ENCODE assay signal across 12 cellular contexts in the genomic region with DNA sequence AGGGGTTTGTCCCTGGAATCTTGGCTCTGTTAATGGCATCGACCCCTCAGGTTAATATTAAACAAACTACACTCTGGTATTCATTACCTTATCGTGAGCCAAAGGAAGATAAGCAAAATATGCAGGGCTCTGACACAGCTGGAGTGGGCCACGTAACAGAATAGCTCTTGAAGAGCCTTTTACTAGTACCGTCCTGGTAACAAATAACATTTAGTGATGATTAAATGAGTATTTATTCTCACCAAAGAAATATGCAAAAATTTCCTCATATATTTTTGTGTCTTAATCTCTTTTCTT. TPM values are rescaled to one million over a fixed set of nuclear protein-coding genes. Genes with fewer than 3 reads are reported as not detected.
A peak's percentile ranks its signal among the peaks of the same experiment; 100 is the strongest.
DNase-seq lines count a peak whose midpoint lies in the region; ATAC-seq and TF ChIP-seq lines count a peak whose summit lies in the region.
"Had no signal": no experiment of that assay in that cellular context is flagged by ENCODE, and none has a peak within 500 bp of the region (broad histone marks: within the 10 kb centered on the region; RNA-seq: fewer than 3 reads in every experiment).

No MANE protein-coding gene starts in this region.

- intact Hi-C loops in PC-9 (cut with micrococcal nuclease; ENCODE audit: unreplicated experiment) (loop anchor here (2.0 to 5.0 kb wide), 4 partner anchors 48 to 113 kb away; partner anchors contain the start of gene STX11), psoas muscle (cut with DNase I) (no loop called here)

- no TSS peak for BruUV-seq in PC-9 (replicated peaks; lab: Mats Ljungman, UMichigan)

- CTCF ChIA-PET in PC-9 (lab: Charles Lee): no interaction called here

- H3K27ac ChIP-seq in PC-9: peak overlapping the region; percentile 91
- peak overlapping the region; percentile 74 for H3K27ac ChIP-seq in psoas muscle

- no peak for TF ChIP-seq CTCF in PC-9 (conservative IDR thresholded peaks at IDR 0.05)
- no peak for TF ChIP-seq CTCF in fibroblast of the aortic adventitia (IDR thresholded peaks at IDR 0.05; ENCODE audit: insufficient read depth, low read length)
- TF ChIP-seq CTCF in psoas muscle (IDR thresholded peaks at IDR 0.05): no peak

- ATAC-seq in psoas muscle: no peak
- no peak for ATAC-seq in GM19463 (IDR thresholded peaks at IDR 0.05; ENCODE audit: unreplicated experiment)
- no peak for ATAC-seq in HG02938 (IDR thresholded peaks at IDR 0.05; ENCODE audit: unreplicated experiment)

- POLR2A ChIA-PET in PC-9 (lab: Charles Lee; ENCODE audit: unreplicated experiment): interaction anchor here (0.7 kb wide), 1 partner anchor 28 kb away, joined by 6 read pairs; no protein-coding TSS in a partner anchor

- no peak for DNase-seq in PC-9
- DNase-seq in fibroblast of the aortic adventitia (ENCODE audit: low read depth): peak; percentile 82
- no peak for DNase-seq in psoas muscle
- DNase-seq in GF-D8 (lab: John Stamatoyannopoulos, UW): no peak
- DNase-seq in COR-L47 (lab: John Stamatoyannopoulos, UW): no peak
- DNase-seq: CD4-positive, CD25-positive, alpha-beta regulatory T cell; hippocampal formation; NCI-H2171; posterior cingulate gyrus had no signal

- no peaks in the 10 kb centered on the region for H3K79me2 ChIP-seq in PC-9 (ENCODE audit: low read depth)

- H3K4me3 ChIP-seq in PC-9 (no peak overlapping the region; the same call in 1 of the 2 replicates), fibroblast of the aortic adventitia (ENCODE audit: low read depth, low read length) (no peak overlapping the region), psoas muscle (no peak overlapping the region)

- no peaks in the 10 kb centered on the region for H3K9me2 ChIP-seq in PC-9 (ENCODE audit: insufficient read depth)

- H3K4me2 ChIP-seq in PC-9: peak overlapping the region; percentile 65

- H2AFZ ChIP-seq in PC-9: no peak overlapping the region

- H3K27me3 ChIP-seq in PC-9 (ENCODE audit: insufficient read depth, low read depth) (no peaks in the 10 kb centered on the region), psoas muscle (ENCODE audit: insufficient read depth in 3 of 3, low read length in 2 of 3) (no peaks in the 10 kb centered on the region)

- peak overlapping the region; percentile 5; the same call in 1 of the 2 replicates for H3K9ac ChIP-seq in ES-I3 (ENCODE audit: low read depth, low read length)

- peaks cover 23% of the 10 kb centered on the region for H3F3A ChIP-seq in PC-9 (ENCODE audit: insufficient read depth, low read depth)

- H3K36me3 ChIP-seq in ES-I3 (ENCODE audit: insufficient read depth, low read length) (no peaks in the 10 kb centered on the region), PC-9 (ENCODE audit: low read depth) (no peaks in the 10 kb centered on the region), psoas muscle (ENCODE audit: insufficient read depth in 1 of 2, low read depth in 1 of 2) (no peaks in the 10 kb centered on the region)

- no peaks in the 10 kb centered on the region for H4K20me1 ChIP-seq in PC-9 (ENCODE audit: insufficient read depth)

- peaks cover 22% of the 10 kb centered on the region for H3K4me1 ChIP-seq in ES-I3 (ENCODE audit: insufficient read depth, low read length)
- peaks cover 33% of the 10 kb centered on the region for H3K4me1 ChIP-seq in PC-9 (replicated peaks; ENCODE audit: insufficient read depth)
- peaks cover 24% of the 10 kb centered on the region for H3K4me1 ChIP-seq in psoas muscle

- 58 to 77% (median 65%) methylated on average over 4 of the region's 4 CpGs for WGBS in psoas muscle, 3 donors

- H3K9me3 ChIP-seq in ES-I3 (ENCODE audit: control insufficient read depth, insufficient read depth, low read length): peaks cover 10% of the 10 kb centered on the region
- peaks cover under 1% of the 10 kb centered on the region; the same call in 1 of the 2 replicates for H3K9me3 ChIP-seq in PC-9 (ENCODE audit: insufficient read depth, low read depth)
- no peaks in the 10 kb centered on the region for H3K9me3 ChIP-seq in psoas muscle

RNA-seq across cellular contexts. Expression of gene UTRN, which starts 20.1 kb away (rescaled TPM):
- total RNA-seq in PC-9 (2021): 108 and 125 TPM in 2 replicates
- total RNA-seq in fibroblast of the aortic adventitia (ENCODE audit: low replicate concordance): 211 and 281 TPM in 2 replicates
- total RNA-seq in psoas muscle: 10 to 100 TPM; 29.1 to 64.9 (median 43.7) TPM
- 10 to 100 TPM in 1 of 3 donors, 1 to 10 TPM in 2; 6.0 to 10.8 (median 8.6) TPM for polyA plus RNA-seq in psoas muscle
